In genomic region chr19:48271531-48272151, GRCh38 we compare ENCODE assay signal across 8 cellular contexts. TPM values are rescaled to one million over a fixed set of nuclear protein-coding genes. Genes with fewer than 3 reads are reported as not detected.
A peak's percentile ranks its signal among the peaks of the same experiment; 100 is the strongest.
DNase-seq lines count a peak whose midpoint lies in the region; ATAC-seq and TF ChIP-seq lines count a peak whose summit lies in the region.

No MANE protein-coding gene starts in this region.

- CTCF ChIA-PET in AG04450 (lab: Charles Lee): interaction anchor here (0.6 to 3.0 kb wide), 7 partner anchors 11 to 313 kb away, joined by 3 to 24 read pairs (median 4); partner anchors contain the start of gene KDELR1

- no peak for DNase-seq in AG04450 (ENCODE audit: low read depth, low spot score)
- DNase-seq in NOMO-1 (lab: John Stamatoyannopoulos, UW; ENCODE audit: unreplicated experiment in 2 of 2): peak; percentile 81 to 83
- DNase-seq in breast epithelium (ENCODE audit: low spot score in 2 of 2): no peak
- DNase-seq in islet precursor cell: peak; percentile 87
- DNase-seq in stimulated activated CD8-positive, alpha-beta memory T cell treated with anti-CD3 and anti-CD28 coated beads, Interleukin-4, amount 100 ng/mL, for 48 hours: peak; percentile 49
- no peak for DNase-seq in NCI-H187 (lab: John Stamatoyannopoulos, UW)

- no peak for TF ChIP-seq CTCF in AG04450 (IDR thresholded peaks at IDR 0.05; ENCODE audit: low read depth, low read length)
- no peak for TF ChIP-seq CTCF in GM12875 (IDR thresholded peaks at IDR 0.05; ENCODE audit: borderline replicate concordance, insufficient read depth, low read depth, low read length)
- TF ChIP-seq CTCF in breast epithelium (IDR thresholded peaks at IDR 0.05): no peak

- no peak for TF ChIP-seq POLR2A in breast epithelium (IDR thresholded peaks at IDR 0.05)

- no peak for ATAC-seq in GM18909 (IDR thresholded peaks at IDR 0.05; ENCODE audit: poor library complexity, unreplicated experiment)

- H3K27ac ChIP-seq in AG04450 (ENCODE audit: low read depth, low read length): no peak overlapping the region
- peak overlapping the region in 1 of 2 donors; percentile 7 for H3K27ac ChIP-seq in breast epithelium

- H3K9me3 ChIP-seq in AG04450 (ENCODE audit: control insufficient read depth, insufficient read depth, low read length): no peaks in the 10 kb centered on the region; the same call in 1 of the 2 replicates
- no peaks in the 10 kb centered on the region for H3K9me3 ChIP-seq in breast epithelium

- POLR2A ChIA-PET in AG04450 (lab: Yijun Ruan, JAX): interaction anchor here (0.7 to 1.6 kb wide), 4 partner anchors 19 to 62 kb away, joined by 3 to 16 read pairs (median 5); a partner anchor contains a TSS

- intact Hi-C loops in breast epithelium (cut with DNase I; ENCODE audit: low total_unique reads): no loop called here

- H3K27me3 ChIP-seq in AG04450 (ENCODE audit: control insufficient read depth, insufficient read depth, low read length) (no peaks in the 10 kb centered on the region), breast epithelium (no peaks in the 10 kb centered on the region)

- peak overlapping the region; percentile 60 for H3K4me3 ChIP-seq in AG04450 (ENCODE audit: low read depth, low read length)
- H3K4me3 ChIP-seq in GM12875 (ENCODE audit: low read depth, low read length): peak overlapping the region; percentile 57
- H3K4me3 ChIP-seq in breast epithelium: peak overlapping the region; percentile 38 to 70 (median 55)

- H3K36me3 ChIP-seq in breast epithelium: no peaks in the 10 kb centered on the region

- H3K4me1 ChIP-seq in breast epithelium: no peaks in the 10 kb centered on the region

RNA-seq across cellular contexts. Expression of gene ZNF114, which starts 1.8 kb away (rescaled TPM):
- 0.53 and 0.63 TPM in 2 replicates for polyA plus RNA-seq in AG04450 (2011; rRNA removed)
- polyA minus RNA-seq in AG04450 (2011; rRNA and poly(A)+ RNA removed): 0.61 and 0.87 TPM in 2 replicates
- total RNA-seq in breast epithelium: 1 to 10 TPM in 1 of 3 donors, under 1 TPM in 1, not detected in 1; 0.32 to 1.3 TPM

RNA-seq across cellular contexts. Expression of gene CARD8, which starts 15.9 kb away (rescaled TPM):
- 18.8 and 22.4 TPM in 2 replicates for polyA plus RNA-seq in AG04450 (2011; rRNA removed)
- polyA minus RNA-seq in AG04450 (2011; rRNA and poly(A)+ RNA removed): 18.7 and 30.0 TPM in 2 replicates
- total RNA-seq in breast epithelium: 10 to 100 TPM; 35.0 to 39.0 (median 35.8) TPM

RNA-seq across cellular contexts. Expression of gene EMP3, which starts 53.7 kb away (rescaled TPM):
- 227 and 341 TPM in 2 replicates for polyA plus RNA-seq in AG04450 (2011; rRNA removed)
- 291 and 415 TPM in 2 replicates for polyA minus RNA-seq in AG04450 (2011; rRNA and poly(A)+ RNA removed)
- total RNA-seq in breast epithelium: 10 to 100 TPM; 18.4 to 71.4 (median 24.1) TPM

Comparison
In these comparisons a context has a peak if more than half of its experiments do, and no peak if none do; other contexts are left out.
1. DNase-seq: peak in NOMO-1 (2 of 2), islet precursor cell (single experiment) and stimulated activated CD8-positive, alpha-beta memory T cell treated with anti-CD3 and anti-CD28 coated beads, Interleukin-4, amount 100 ng/mL, for 48 hours (single experiment); none in AG04450 (single experiment), breast epithelium (0 of 2) and NCI-H187 (0 of 2).
2. Peak in every context shown above with its lines, with median percentiles within 50 percentile points of each other: H3K4me3 ChIP-seq.